Comparison of ENCODE assay signal across 11 cellular contexts in the genomic region with DNA sequence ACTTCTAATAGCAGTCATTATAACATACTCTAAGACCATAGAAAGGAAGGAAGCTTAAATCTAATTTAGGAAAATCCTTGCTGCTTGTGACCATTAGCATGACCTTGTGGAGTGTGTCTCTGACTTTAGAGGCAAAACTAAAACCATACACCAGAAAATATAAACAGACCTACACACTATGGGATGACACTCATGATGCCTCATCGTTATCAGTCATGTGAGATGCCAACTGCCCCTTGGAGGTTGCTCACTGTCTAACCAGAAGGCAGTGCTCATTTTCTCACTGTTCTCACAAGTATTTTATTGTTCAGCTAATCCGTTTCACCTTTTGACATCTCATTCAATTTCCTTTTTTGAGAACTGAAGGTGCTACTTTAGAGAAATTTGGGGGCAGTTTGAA.
"Had no signal": no experiment of that assay in that cellular context is flagged by ENCODE, and none has a peak within 500 bp of the region (broad histone marks: within the 10 kb centered on the region; RNA-seq: fewer than 3 reads in every experiment).

No MANE protein-coding gene starts in this region.

- H3K27ac ChIP-seq: colonic mucosa, thyroid gland had no signal

- H3K4me3 ChIP-seq: colonic mucosa, thyroid gland had no signal

- ATAC-seq: activated T-helper 17 cell treated with anti-CD3 and anti-CD28 coated beads, Interleukin-2, amount 50 U/mL, for 72 hours; esophagus mucosa; stimulated activated memory B cell treated with anti-CD40 and anti-IgM and Interleukin-4, amounts not matched to agents 10 μg/mL and 1 μg/mL and 100 μg/mL, for 72 hours had no signal

- H3K9me3 ChIP-seq: colonic mucosa, thyroid gland had no signal

- H3K27me3 ChIP-seq: colonic mucosa, thyroid gland had no signal

- H3K4me1 ChIP-seq: colonic mucosa, thyroid gland had no signal

- DNase-seq: activated naive CD4-positive, alpha-beta T cell treated with anti-CD3 and anti-CD28 coated beads for 36 hours; central memory CD4-positive, alpha-beta T cell; colonic mucosa; kidney glomerular epithelial cell; nucleus accumbens; posterior cingulate gyrus; stimulated activated CD4-positive, alpha-beta T cell treated with anti-CD3 and anti-CD28 coated beads, Interleukin-2, amount 100 ng/mL, for 48 hours; thyroid gland had no signal

- H3K36me3 ChIP-seq: colonic mucosa, thyroid gland had no signal
